15 cellular contexts compared by ENCODE assay signal in genomic region chr3:197811343-197811742, GRCh38. TPM values are rescaled to one million over a fixed set of nuclear protein-coding genes. Genes with fewer than 3 reads are reported as not detected.
DNase-seq lines count a peak whose midpoint lies in the region; ATAC-seq, FAIRE-seq and TF ChIP-seq lines count a peak whose summit lies in the region.
"Had no signal": no experiment of that assay in that cellular context is flagged by ENCODE, and none has a peak within 500 bp of the region (broad histone marks: within the 10 kb centered on the region; RNA-seq: fewer than 3 reads in every experiment).

No MANE protein-coding gene starts in this region.

- TF ChIP-seq CTCF in natural killer cell (IDR thresholded peaks at IDR 0.05): no peak

- peaks cover 0 to under 1% of the 10 kb centered on the region in 2 experiments for H3K36me3 ChIP-seq in mesenchymal stem cell (ENCODE audit: control insufficient read depth in 1 of 2, insufficient read depth in 2 of 2, low read depth in 1 of 2, low read length in 2 of 2)
- H3K36me3 ChIP-seq: thyroid gland had no signal

- no peaks in the 10 kb centered on the region for H3K9me3 ChIP-seq in mesenchymal stem cell (ENCODE audit: control insufficient read depth, low read length)
- H3K9me3 ChIP-seq: A549, thyroid gland had no signal

- H3K4me1 Mint-ChIP-seq in natural killer cell: peaks cover 35 to 36% of the 10 kb centered on the region in 2 donors
- H3K4me1 Mint-ChIP-seq in natural killer cell treated with Interleukin-12 subunit alpha and Interleukin-12 subunit beta and Interleukin-15 and Interleukin-18, amount 100 ng/mL, for 72 hours (ENCODE audit: low read depth in 2 of 2): peaks cover 33 to 37% of the 10 kb centered on the region in 2 donors
- H3K4me1 Mint-ChIP-seq in activated CD4-positive, alpha-beta memory T cell treated with anti-CD3 and anti-CD28 coated beads for 36 hours (ENCODE audit: low read depth): peaks cover 31% of the 10 kb centered on the region

- CTCF ChIA-PET in activated CD4-positive, alpha-beta memory T cell treated with anti-CD3 and anti-CD28 coated beads for 36 hours (lab: Charles Lee): no interaction called here

- H3K27me3 Mint-ChIP-seq in natural killer cell (ENCODE audit: low read depth in 2 of 2): no peaks in the 10 kb centered on the region
- H3K27me3 Mint-ChIP-seq in natural killer cell treated with Interleukin-12 subunit alpha and Interleukin-12 subunit beta and Interleukin-15 and Interleukin-18, amount 100 ng/mL, for 72 hours: no peaks in the 10 kb centered on the region
- H3K27me3 Mint-ChIP-seq in activated CD4-positive, alpha-beta memory T cell treated with anti-CD3 and anti-CD28 coated beads for 36 hours: no peaks in the 10 kb centered on the region

- no peak overlapping the region for H3K4me3 Mint-ChIP-seq in natural killer cell
- no peak overlapping the region for H3K4me3 Mint-ChIP-seq in natural killer cell treated with Interleukin-12 subunit alpha and Interleukin-12 subunit beta and Interleukin-15 and Interleukin-18, amount 100 ng/mL, for 72 hours
- H3K4me3 Mint-ChIP-seq in activated CD4-positive, alpha-beta memory T cell treated with anti-CD3 and anti-CD28 coated beads for 36 hours: no peak overlapping the region
- H3K4me3 Mint-ChIP-seq: nephron progenitor cell had no signal

- H4K91ac ChIP-seq in mesenchymal stem cell (ENCODE audit: low read length): no peak overlapping the region

- intact Hi-C loops in natural killer cell (cut with micrococcal nuclease): no loop called here
- intact Hi-C loops in activated CD4-positive, alpha-beta memory T cell treated with anti-CD3 and anti-CD28 coated beads for 36 hours (cut with micrococcal nuclease): no loop called here

- H3K23ac ChIP-seq in mesenchymal stem cell (ENCODE audit: low read length in 2 of 2): no peak overlapping the region

- peak overlapping the region; percentile 86 for H3K9ac ChIP-seq in mesenchymal stem cell (ENCODE audit: low read length)

- 96% methylated on average over 3 of the region's 3 CpGs for WGBS in mesenchymal stem cell

- no peak for FAIRE-seq in HTR-8/SVneo (lab: Jason Lieb, UNC)
- FAIRE-seq: A549 had no signal

- H2AK5ac ChIP-seq in mesenchymal stem cell (ENCODE audit: low read length, severe bottlenecking): no peak overlapping the region

- H2AFZ ChIP-seq in mesenchymal stem cell (ENCODE audit: low read depth, low read length): no peak overlapping the region

- no peak overlapping the region for H3K4me3 ChIP-seq in mesenchymal stem cell (ENCODE audit: insufficient read depth in 1 of 2, low read depth in 1 of 2, low read length in 2 of 2)
- H3K4me3 ChIP-seq: A549, cardiac muscle cell, thyroid gland had no signal

- peak overlapping the region; percentile 8 to 20 for H3K27ac Mint-ChIP-seq in natural killer cell
- peak overlapping the region in 1 of 2 donors; percentile 58 for H3K27ac Mint-ChIP-seq in natural killer cell treated with Interleukin-12 subunit alpha and Interleukin-12 subunit beta and Interleukin-15 and Interleukin-18, amount 100 ng/mL, for 72 hours
- H3K27ac Mint-ChIP-seq in activated CD4-positive, alpha-beta memory T cell treated with anti-CD3 and anti-CD28 coated beads for 36 hours: no peak overlapping the region
- H3K27ac Mint-ChIP-seq: nephron progenitor cell had no signal

- H3K4me2 ChIP-seq in mesenchymal stem cell (ENCODE audit: low read length, poor library complexity, severe bottlenecking): no peak overlapping the region
- H3K4me2 ChIP-seq: A549 had no signal

- no peak overlapping the region for H3K4ac ChIP-seq in mesenchymal stem cell (ENCODE audit: low read depth in 1 of 2, low read length in 2 of 2)

- no peaks in the 10 kb centered on the region for H3K27me3 ChIP-seq in mesenchymal stem cell (ENCODE audit: control insufficient read depth in 1 of 2, insufficient read depth in 1 of 2, low read length in 2 of 2)
- H3K27me3 ChIP-seq: cardiac muscle cell, thyroid gland had no signal

- H3K79me1 ChIP-seq in mesenchymal stem cell (replicated peaks; ENCODE audit: low read length, poor library complexity, severe bottlenecking): peaks cover 14% of the 10 kb centered on the region

- H3K18ac ChIP-seq in mesenchymal stem cell (ENCODE audit: low read depth in 1 of 2, low read length in 2 of 2): no peak overlapping the region

- H3K27ac ChIP-seq in mesenchymal stem cell (ENCODE audit: low read length, poor library complexity, severe bottlenecking): no peak overlapping the region
- H3K27ac ChIP-seq: A549, cardiac muscle cell, thyroid gland had no signal

- no peak overlapping the region for H4K8ac ChIP-seq in mesenchymal stem cell (ENCODE audit: low read length)

- no peak overlapping the region for H2BK120ac ChIP-seq in mesenchymal stem cell (ENCODE audit: low read depth, low read length)

- H3K9me3 Mint-ChIP-seq in natural killer cell: no peaks in the 10 kb centered on the region
- no peaks in the 10 kb centered on the region for H3K9me3 Mint-ChIP-seq in natural killer cell treated with Interleukin-12 subunit alpha and Interleukin-12 subunit beta and Interleukin-15 and Interleukin-18, amount 100 ng/mL, for 72 hours
- H3K9me3 Mint-ChIP-seq in activated CD4-positive, alpha-beta memory T cell treated with anti-CD3 and anti-CD28 coated beads for 36 hours: no peaks in the 10 kb centered on the region

- no peak for DNase-seq in natural killer cell
- no peak for DNase-seq in natural killer cell treated with Interleukin-12 subunit alpha and Interleukin-12 subunit beta and Interleukin-15 and Interleukin-18, amount 100 ng/mL, for 72 hours (ENCODE audit: low spot score)
- DNase-seq in epidermal melanocyte (ENCODE audit: insufficient read length, low spot score): peak; percentile 83
- peak; percentile 84 for DNase-seq in mesenchymal stem cell
- no peak for DNase-seq in activated CD4-positive, alpha-beta memory T cell treated with anti-CD3 and anti-CD28 coated beads for 36 hours
- DNase-seq in DMS 273 treated with DMSO at 0.1 percent for 48 hours (lab: John Stamatoyannopoulos, UW): no peak
- DNase-seq in HTR-8/SVneo (ENCODE audit: insufficient read length, low spot score): no peak
- DNase-seq: NCI-H524 treated with DMSO at 0.1 percent for 48 hours; nephron progenitor cell; stimulated activated CD4-positive, alpha-beta T cell treated with anti-CD3 and anti-CD28 coated beads, Interleukin-2, amount 100 ng/mL, for 48 hours; SW 1271; thyroid gland had no signal

- H3K4me1 ChIP-seq in mesenchymal stem cell (ENCODE audit: control insufficient read depth, insufficient read depth, low read depth, low read length): peaks cover 9% of the 10 kb centered on the region

- no peak overlapping the region for H3K14ac ChIP-seq in mesenchymal stem cell (ENCODE audit: low read length in 2 of 2)

- no peaks in the 10 kb centered on the region for H3K36me3 Mint-ChIP-seq in natural killer cell
- no peaks in the 10 kb centered on the region for H3K36me3 Mint-ChIP-seq in natural killer cell treated with Interleukin-12 subunit alpha and Interleukin-12 subunit beta and Interleukin-15 and Interleukin-18, amount 100 ng/mL, for 72 hours
- H3K36me3 Mint-ChIP-seq in activated CD4-positive, alpha-beta memory T cell treated with anti-CD3 and anti-CD28 coated beads for 36 hours: no peaks in the 10 kb centered on the region

- no peak overlapping the region for H2BK5ac ChIP-seq in mesenchymal stem cell (ENCODE audit: low read depth, low read length, poor library complexity, severe bottlenecking)

- no peak overlapping the region for H2BK12ac ChIP-seq in mesenchymal stem cell (ENCODE audit: low read length in 2 of 2)

- ATAC-seq in natural killer cell: no peak
- ATAC-seq in natural killer cell treated with Interleukin-12 subunit alpha and Interleukin-12 subunit beta and Interleukin-15 and Interleukin-18, amount 100 ng/mL, for 72 hours: no peak
- ATAC-seq in GM21619 (IDR thresholded peaks at IDR 0.05; ENCODE audit: unreplicated experiment): no peak
- ATAC-seq: A549 had no signal

- no peak overlapping the region for H2BK15ac ChIP-seq in mesenchymal stem cell (ENCODE audit: low read depth, poor library complexity, severe bottlenecking)

- POLR2A ChIA-PET in activated CD4-positive, alpha-beta memory T cell treated with anti-CD3 and anti-CD28 coated beads for 36 hours (lab: Charles Lee): no interaction called here

RNA-seq across cellular contexts. Expression of gene LRCH3, which starts 20.3 kb away (rescaled TPM):
- 10 to 100 TPM; 68.1 to 90.5 (median 90.3) TPM for total RNA-seq in natural killer cell
- 10 to 100 TPM; 67.3 to 74.7 TPM for total RNA-seq in natural killer cell treated with Interleukin-12 subunit alpha and Interleukin-12 subunit beta and Interleukin-15 and Interleukin-18, amount 100 ng/mL, for 72 hours
- 26.9 TPM for polyA plus RNA-seq in mesenchymal stem cell (2013, experiment 1 of 2)
- 26.2 TPM for polyA plus RNA-seq in mesenchymal stem cell (2013, experiment 2 of 2)
- 10 to 100 TPM; 50.1 to 51.1 TPM for total RNA-seq in activated CD4-positive, alpha-beta memory T cell treated with anti-CD3 and anti-CD28 coated beads for 36 hours

Comparison
In these comparisons a context has a peak if more than half of its experiments do, and no peak if none do; other contexts are left out.
1. DNase-seq: peak in epidermal melanocyte (single experiment) and mesenchymal stem cell (single experiment); none in natural killer cell (single experiment), natural killer cell treated with Interleukin-12 subunit alpha and Interleukin-12 subunit beta and Interleukin-15 and Interleukin-18, amount 100 ng/mL, for 72 hours (single experiment), activated CD4-positive, alpha-beta memory T cell treated with anti-CD3 and anti-CD28 coated beads for 36 hours (single experiment), DMS 273 treated with DMSO at 0.1 percent for 48 hours (single experiment) and HTR-8/SVneo (single experiment).